7 cellular contexts compared by ENCODE assay signal in the genomic region with DNA sequence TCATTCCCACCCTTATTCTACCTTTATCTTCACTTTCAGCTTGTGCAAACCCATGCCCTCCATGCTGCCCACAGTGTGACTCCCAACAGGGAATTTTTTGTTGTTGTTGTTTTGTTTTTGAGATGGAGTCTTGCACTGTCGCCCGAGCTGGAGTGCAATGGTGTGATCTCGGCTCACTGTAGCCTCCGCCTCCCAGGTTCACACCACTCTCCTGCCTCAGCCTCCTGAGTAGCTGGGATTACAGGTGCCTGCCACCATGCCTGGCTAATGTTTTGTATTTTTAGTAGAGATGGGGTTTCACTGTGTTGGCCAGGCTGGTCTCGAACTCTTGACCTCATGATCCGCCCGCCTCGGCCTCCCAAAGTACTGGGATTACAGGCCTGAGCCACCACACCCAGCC. TPM values are rescaled to one million over a fixed set of nuclear protein-coding genes. Genes with fewer than 3 reads are reported as not detected.
"Had no signal": no experiment of that assay in that cellular context is flagged by ENCODE, and none has a peak within 500 bp of the region (broad histone marks: within the 10 kb centered on the region; RNA-seq: fewer than 3 reads in every experiment).

No MANE protein-coding gene starts in this region.

RNA-seq across cellular contexts. Expression of a gene that starts 13.9 kb away (rescaled TPM):
- total RNA-seq: kidney epithelial cell, left lobe of liver, left ventricle myocardium inferior, left ventricle myocardium superior, liver, lung microvascular endothelial cell, mucosa of gallbladder had no signal
